ENCODE assay signal across 1 cellular context in genomic region chr3:16472593-16472992, GRCh38.
TF ChIP-seq lines count a peak whose summit lies in the region.

No MANE protein-coding gene starts in this region.

TF ChIP-seq in K562, 482 proteins besides CTCF, POLR2A, EP300 and RAD21:
- TF ChIP-seq REST (CRISPR knock-in tag; IDR thresholded peaks at IDR 0.05; ENCODE audit: low read depth): no peak
- TF ChIP-seq ZKSCAN1 (IDR thresholded peaks at IDR 0.05; ENCODE audit: low read depth, low read length): no peak
- TF ChIP-seq ARID2 (IDR thresholded peaks at IDR 0.05): no peak
- no peak for TF ChIP-seq GATA2 (CRISPR knock-in tag; IDR thresholded peaks at IDR 0.05)
- no peak for TF ChIP-seq ZNF609 (CRISPR knock-in tag; IDR thresholded peaks at IDR 0.05; ENCODE audit: borderline replicate concordance)
- no peak for TF ChIP-seq KLF6 (CRISPR knock-in tag; IDR thresholded peaks at IDR 0.05; ENCODE audit: borderline replicate concordance)
- TF ChIP-seq ATF1 (CRISPR knock-in tag; IDR thresholded peaks at IDR 0.05): no peak
- no peak for TF ChIP-seq ATF1 (tag; IDR thresholded peaks at IDR 0.05)
- no peak for TF ChIP-seq NUFIP1 (IDR thresholded peaks at IDR 0.05; ENCODE audit: partially characterized antibody)
- no peak for TF ChIP-seq HNRNPUL1 (IDR thresholded peaks at IDR 0.05; ENCODE audit: low read length)
- TF ChIP-seq ZNF655 (CRISPR knock-in tag; IDR thresholded peaks at IDR 0.05): no peak
- no peak for TF ChIP-seq SIN3B (IDR thresholded peaks at IDR 0.05; ENCODE audit: low read depth)
- no peak for TF ChIP-seq FOXO4 (CRISPR knock-in tag; IDR thresholded peaks at IDR 0.05)
- TF ChIP-seq ZNF717 (CRISPR knock-in tag; IDR thresholded peaks at IDR 0.05): no peak
- TF ChIP-seq ZNF668 (CRISPR knock-in tag; IDR thresholded peaks at IDR 0.05): no peak
- TF ChIP-seq MEF2D (tag; conservative IDR thresholded peaks at IDR 0.05; ENCODE audit: low read depth): no peak
- TF ChIP-seq ZNF354B (CRISPR knock-in tag; IDR thresholded peaks at IDR 0.05): no peak
- no peak for TF ChIP-seq MGA (IDR thresholded peaks at IDR 0.05)
- no peak for TF ChIP-seq PURB (CRISPR knock-in tag; IDR thresholded peaks at IDR 0.05; ENCODE audit: low read depth)
- TF ChIP-seq KHSRP (IDR thresholded peaks at IDR 0.05): no peak
- no peak for TF ChIP-seq ZNF57 (CRISPR knock-in tag; IDR thresholded peaks at IDR 0.05)
